Comparison of ENCODE assay signal across 8 cellular contexts in the genomic region with DNA sequence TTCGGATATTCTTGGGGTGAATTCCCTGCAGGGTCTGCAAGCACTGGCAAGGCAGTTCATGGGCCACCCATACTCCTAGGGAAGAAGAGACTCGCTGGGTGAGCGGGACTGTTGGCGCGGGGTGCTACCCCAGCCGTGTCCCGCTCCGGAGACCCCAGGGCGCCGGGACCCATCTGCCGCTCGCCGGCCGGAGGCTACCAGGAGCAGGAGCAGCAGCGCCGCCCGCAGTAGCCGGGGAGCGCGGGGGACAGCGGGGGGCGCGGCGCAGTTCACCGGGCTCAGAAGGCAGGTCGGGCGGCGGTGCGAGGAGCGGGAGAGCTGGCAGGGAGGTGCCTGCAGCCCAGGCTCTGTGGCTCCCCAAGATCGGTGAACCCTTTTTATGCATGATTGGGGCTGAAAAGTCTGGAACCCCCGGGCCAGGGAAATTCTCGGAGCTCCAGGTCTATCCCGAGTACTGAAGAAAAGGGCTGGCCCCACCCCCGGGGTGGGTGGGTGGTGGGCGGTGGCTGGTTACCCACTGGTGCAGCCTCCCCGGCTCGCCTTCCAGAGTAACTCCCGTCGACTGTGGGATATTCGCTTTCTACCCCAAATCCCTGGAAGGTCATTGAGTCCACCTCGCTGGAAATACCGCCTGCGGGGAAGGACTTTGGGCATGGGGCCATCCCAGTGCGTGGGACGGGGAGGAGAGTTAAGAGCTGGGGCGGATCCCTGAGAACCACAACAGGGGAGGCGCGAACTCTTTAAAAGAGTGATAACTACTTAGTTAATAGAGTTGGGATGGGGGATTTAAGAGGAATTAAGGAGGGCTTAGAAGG. TPM values are rescaled to one million over a fixed set of nuclear protein-coding genes. Genes with fewer than 3 reads are reported as not detected.
DNase-seq lines count a peak whose midpoint lies in the region; ATAC-seq and TF ChIP-seq lines count a peak whose summit lies in the region.

No MANE protein-coding gene starts in this region.

- intact Hi-C loops in sciatic nerve (cut with DNase I) = no loop called here

- H3K36me3 ChIP-seq in brain microvascular endothelial cell (replicated peaks) = no peaks in the 10 kb centered on the region
- no peaks in the 10 kb centered on the region for H3K36me3 ChIP-seq in iPS-15b (ENCODE audit: control insufficient read depth, insufficient read depth, low read length)

- DNase-seq in ELR (ENCODE audit: low read depth) (peak; percentile 33), brain microvascular endothelial cell (no peak), sciatic nerve (ENCODE audit: low spot score) (no peak), COLO668 (lab: John Stamatoyannopoulos, UW; ENCODE audit: unreplicated experiment) (no peak), cortex of kidney (lab: John Stamatoyannopoulos, UW) (no peak), SKM-1 treated with dmso at 0.1 percent for 144 hours (lab: John Stamatoyannopoulos, UW; ENCODE audit: unreplicated experiment) (no peak), pons (ENCODE audit: low spot score) (no peak)

- no peak overlapping the region for H3K27ac ChIP-seq in brain microvascular endothelial cell

- H3K4me1 ChIP-seq in iPS-15b (ENCODE audit: control insufficient read depth, insufficient read depth, low read length) = peaks cover 6% of the 10 kb centered on the region

- no peak overlapping the region for H3K9ac ChIP-seq in iPS-15b (ENCODE audit: low read depth, low read length)

- H3K4me3 ChIP-seq in brain microvascular endothelial cell (ENCODE audit: low read depth, low read length) (peak overlapping the region; percentile 60), iPS-15b (ENCODE audit: low read depth, low read length) (peak overlapping the region; percentile 41)

- H3K27me3 ChIP-seq in brain microvascular endothelial cell (replicated peaks) (no peaks in the 10 kb centered on the region), iPS-15b (ENCODE audit: control insufficient read depth, insufficient read depth, low read length) (peaks cover 98% of the 10 kb centered on the region)

- H3K9me3 ChIP-seq in iPS-15b (ENCODE audit: control insufficient read depth, insufficient read depth, low read length) = no peaks in the 10 kb centered on the region

- in situ Hi-C loops in brain microvascular endothelial cell (cut with HindIII; ENCODE audit: low pct_ligation_motif_present, low sequenced_read_pairs) = no loop called here

- TF ChIP-seq CTCF in brain microvascular endothelial cell (IDR thresholded peaks at IDR 0.05; ENCODE audit: low read depth, low read length, missing control alignments) = no peak

- peak; percentile 46 for ATAC-seq in sciatic nerve

RNA-seq across cellular contexts. Expression of a gene that starts 37.6 kb away (rescaled TPM):
- total RNA-seq in sciatic nerve = 2.8 TPM

RNA-seq across cellular contexts. Expression of a gene that starts 43.7 kb away (rescaled TPM):
- 10.9 TPM for total RNA-seq in sciatic nerve

RNA-seq across cellular contexts. Expression of a gene that starts 54.2 kb away (rescaled TPM):
- 3.3 TPM for total RNA-seq in sciatic nerve
